1 cellular context compared by ENCODE assay signal in the genomic region with DNA sequence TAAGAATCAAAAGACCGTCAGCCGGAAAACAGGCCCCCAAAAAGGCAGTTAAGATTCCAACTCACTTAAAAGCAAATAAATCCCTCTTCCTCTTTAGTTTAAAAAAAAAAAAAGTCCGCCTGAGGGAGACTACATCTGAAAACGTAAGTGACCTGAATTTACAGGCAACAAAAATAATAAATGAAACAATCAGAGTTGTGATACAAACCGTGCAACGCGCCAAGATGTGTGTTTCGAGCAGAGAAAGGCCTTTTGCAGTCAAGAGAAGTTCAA.
A peak's percentile ranks its signal among the peaks of the same experiment; 100 is the strongest.
TF ChIP-seq lines count a peak whose summit lies in the region.

No MANE protein-coding gene starts in this region.

TF ChIP-seq in HepG2, 621 proteins besides CTCF, POLR2A, EP300 and RAD21 (continued from another document and continues in another):
- TF ChIP-seq, protein P1, sequence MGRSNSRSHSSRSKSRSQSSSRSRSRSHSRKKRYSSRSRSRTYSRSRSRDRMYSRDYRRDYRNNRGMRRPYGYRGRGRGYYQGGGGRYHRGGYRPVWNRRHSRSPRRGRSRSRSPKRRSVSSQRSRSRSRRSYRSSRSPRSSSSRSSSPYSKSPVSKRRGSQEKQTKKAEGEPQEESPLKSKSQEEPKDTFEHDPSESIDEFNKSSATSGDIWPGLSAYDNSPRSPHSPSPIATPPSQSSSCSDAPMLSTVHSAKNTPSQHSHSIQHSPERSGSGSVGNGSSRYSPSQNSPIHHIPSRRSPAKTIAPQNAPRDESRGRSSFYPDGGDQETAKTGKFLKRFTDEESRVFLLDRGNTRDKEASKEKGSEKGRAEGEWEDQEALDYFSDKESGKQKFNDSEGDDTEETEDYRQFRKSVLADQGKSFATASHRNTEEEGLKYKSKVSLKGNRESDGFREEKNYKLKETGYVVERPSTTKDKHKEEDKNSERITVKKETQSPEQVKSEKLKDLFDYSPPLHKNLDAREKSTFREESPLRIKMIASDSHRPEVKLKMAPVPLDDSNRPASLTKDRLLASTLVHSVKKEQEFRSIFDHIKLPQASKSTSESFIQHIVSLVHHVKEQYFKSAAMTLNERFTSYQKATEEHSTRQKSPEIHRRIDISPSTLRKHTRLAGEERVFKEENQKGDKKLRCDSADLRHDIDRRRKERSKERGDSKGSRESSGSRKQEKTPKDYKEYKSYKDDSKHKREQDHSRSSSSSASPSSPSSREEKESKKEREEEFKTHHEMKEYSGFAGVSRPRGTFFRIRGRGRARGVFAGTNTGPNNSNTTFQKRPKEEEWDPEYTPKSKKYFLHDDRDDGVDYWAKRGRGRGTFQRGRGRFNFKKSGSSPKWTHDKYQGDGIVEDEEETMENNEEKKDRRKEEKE (IDR thresholded peaks at IDR 0.05): no peak
- TF ChIP-seq CREM (IDR thresholded peaks at IDR 0.05): no peak
- no peak for TF ChIP-seq CREM (CRISPR knock-in tag; IDR thresholded peaks at IDR 0.05)
- TF ChIP-seq, protein P2, sequence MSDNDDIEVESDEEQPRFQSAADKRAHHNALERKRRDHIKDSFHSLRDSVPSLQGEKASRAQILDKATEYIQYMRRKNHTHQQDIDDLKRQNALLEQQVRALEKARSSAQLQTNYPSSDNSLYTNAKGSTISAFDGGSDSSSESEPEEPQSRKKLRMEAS (IDR thresholded peaks at IDR 0.05): no peak
- TF ChIP-seq HDAC2 (CRISPR knock-in tag; IDR thresholded peaks at IDR 0.05): no peak
- TF ChIP-seq ZNF547 (CRISPR knock-in tag; IDR thresholded peaks at IDR 0.05): no peak; the same call in 1 of the 2 replicates
- TF ChIP-seq, protein P3, sequence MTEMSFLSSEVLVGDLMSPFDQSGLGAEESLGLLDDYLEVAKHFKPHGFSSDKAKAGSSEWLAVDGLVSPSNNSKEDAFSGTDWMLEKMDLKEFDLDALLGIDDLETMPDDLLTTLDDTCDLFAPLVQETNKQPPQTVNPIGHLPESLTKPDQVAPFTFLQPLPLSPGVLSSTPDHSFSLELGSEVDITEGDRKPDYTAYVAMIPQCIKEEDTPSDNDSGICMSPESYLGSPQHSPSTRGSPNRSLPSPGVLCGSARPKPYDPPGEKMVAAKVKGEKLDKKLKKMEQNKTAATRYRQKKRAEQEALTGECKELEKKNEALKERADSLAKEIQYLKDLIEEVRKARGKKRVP (CRISPR knock-in tag; IDR thresholded peaks at IDR 0.05): no peak
- no peak for TF ChIP-seq NR2F6 (IDR thresholded peaks at IDR 0.05)
- no peak for TF ChIP-seq NR2F6 (CRISPR knock-in tag; IDR thresholded peaks at IDR 0.05)
- TF ChIP-seq ZNF619 (CRISPR knock-in tag; IDR thresholded peaks at IDR 0.05): no peak
- TF ChIP-seq, protein P4, sequence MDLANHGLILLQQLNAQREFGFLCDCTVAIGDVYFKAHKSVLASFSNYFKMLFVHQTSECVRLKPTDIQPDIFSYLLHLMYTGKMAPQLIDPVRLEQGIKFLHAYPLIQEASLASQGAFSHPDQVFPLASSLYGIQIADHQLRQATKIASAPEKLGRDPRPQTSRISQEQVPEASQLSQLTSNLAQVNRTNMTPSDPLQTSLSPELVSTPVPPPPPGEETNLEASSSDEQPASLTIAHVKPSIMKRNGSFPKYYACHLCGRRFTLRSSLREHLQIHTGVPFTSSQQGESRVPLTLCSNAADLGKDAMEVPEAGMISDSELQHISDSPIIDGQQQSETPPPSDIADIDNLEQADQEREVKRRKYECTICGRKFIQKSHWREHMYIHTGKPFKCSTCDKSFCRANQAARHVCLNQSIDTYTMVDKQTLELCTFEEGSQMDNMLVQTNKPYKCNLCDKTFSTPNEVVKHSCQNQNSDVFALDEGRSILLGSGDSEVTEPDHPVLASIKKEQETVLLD (CRISPR knock-in tag; IDR thresholded peaks at IDR 0.05; ENCODE audit: low read depth): no peak
- no peak for TF ChIP-seq ZBTB3 (CRISPR knock-in tag; IDR thresholded peaks at IDR 0.05; ENCODE audit: borderline replicate concordance, low read depth)
- TF ChIP-seq AKAP8 (CRISPR knock-in tag; IDR thresholded peaks at IDR 0.05): no peak
- TF ChIP-seq GATA4 (IDR thresholded peaks at IDR 0.05; ENCODE audit: borderline replicate concordance, low read depth): no peak
- TF ChIP-seq SMAD1 (CRISPR knock-in tag; IDR thresholded peaks at IDR 0.05; ENCODE audit: borderline replicate concordance, low read depth): no peak
- no peak for TF ChIP-seq ZNF607 (CRISPR knock-in tag; IDR thresholded peaks at IDR 0.05; ENCODE audit: borderline replicate concordance)
- TF ChIP-seq, protein P5, sequence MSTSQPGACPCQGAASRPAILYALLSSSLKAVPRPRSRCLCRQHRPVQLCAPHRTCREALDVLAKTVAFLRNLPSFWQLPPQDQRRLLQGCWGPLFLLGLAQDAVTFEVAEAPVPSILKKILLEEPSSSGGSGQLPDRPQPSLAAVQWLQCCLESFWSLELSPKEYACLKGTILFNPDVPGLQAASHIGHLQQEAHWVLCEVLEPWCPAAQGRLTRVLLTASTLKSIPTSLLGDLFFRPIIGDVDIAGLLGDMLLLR (CRISPR knock-in tag; IDR thresholded peaks at IDR 0.05): no peak
- no peak for TF ChIP-seq GLI4 (CRISPR knock-in tag; IDR thresholded peaks at IDR 0.05; ENCODE audit: borderline replicate concordance)
- TF ChIP-seq, protein P6, sequence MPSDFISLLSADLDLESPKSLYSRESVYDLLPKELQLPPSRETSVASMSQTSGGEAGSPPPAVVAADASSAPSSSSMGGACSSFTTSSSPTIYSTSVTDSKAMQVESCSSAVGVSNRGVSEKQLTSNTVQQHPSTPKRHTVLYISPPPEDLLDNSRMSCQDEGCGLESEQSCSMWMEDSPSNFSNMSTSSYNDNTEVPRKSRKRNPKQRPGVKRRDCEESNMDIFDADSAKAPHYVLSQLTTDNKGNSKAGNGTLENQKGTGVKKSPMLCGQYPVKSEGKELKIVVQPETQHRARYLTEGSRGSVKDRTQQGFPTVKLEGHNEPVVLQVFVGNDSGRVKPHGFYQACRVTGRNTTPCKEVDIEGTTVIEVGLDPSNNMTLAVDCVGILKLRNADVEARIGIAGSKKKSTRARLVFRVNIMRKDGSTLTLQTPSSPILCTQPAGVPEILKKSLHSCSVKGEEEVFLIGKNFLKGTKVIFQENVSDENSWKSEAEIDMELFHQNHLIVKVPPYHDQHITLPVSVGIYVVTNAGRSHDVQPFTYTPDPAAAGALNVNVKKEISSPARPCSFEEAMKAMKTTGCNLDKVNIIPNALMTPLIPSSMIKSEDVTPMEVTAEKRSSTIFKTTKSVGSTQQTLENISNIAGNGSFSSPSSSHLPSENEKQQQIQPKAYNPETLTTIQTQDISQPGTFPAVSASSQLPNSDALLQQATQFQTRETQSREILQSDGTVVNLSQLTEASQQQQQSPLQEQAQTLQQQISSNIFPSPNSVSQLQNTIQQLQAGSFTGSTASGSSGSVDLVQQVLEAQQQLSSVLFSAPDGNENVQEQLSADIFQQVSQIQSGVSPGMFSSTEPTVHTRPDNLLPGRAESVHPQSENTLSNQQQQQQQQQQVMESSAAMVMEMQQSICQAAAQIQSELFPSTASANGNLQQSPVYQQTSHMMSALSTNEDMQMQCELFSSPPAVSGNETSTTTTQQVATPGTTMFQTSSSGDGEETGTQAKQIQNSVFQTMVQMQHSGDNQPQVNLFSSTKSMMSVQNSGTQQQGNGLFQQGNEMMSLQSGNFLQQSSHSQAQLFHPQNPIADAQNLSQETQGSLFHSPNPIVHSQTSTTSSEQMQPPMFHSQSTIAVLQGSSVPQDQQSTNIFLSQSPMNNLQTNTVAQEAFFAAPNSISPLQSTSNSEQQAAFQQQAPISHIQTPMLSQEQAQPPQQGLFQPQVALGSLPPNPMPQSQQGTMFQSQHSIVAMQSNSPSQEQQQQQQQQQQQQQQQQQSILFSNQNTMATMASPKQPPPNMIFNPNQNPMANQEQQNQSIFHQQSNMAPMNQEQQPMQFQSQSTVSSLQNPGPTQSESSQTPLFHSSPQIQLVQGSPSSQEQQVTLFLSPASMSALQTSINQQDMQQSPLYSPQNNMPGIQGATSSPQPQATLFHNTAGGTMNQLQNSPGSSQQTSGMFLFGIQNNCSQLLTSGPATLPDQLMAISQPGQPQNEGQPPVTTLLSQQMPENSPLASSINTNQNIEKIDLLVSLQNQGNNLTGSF (CRISPR knock-in tag; IDR thresholded peaks at IDR 0.05): no peak
- TF ChIP-seq, protein P7, sequence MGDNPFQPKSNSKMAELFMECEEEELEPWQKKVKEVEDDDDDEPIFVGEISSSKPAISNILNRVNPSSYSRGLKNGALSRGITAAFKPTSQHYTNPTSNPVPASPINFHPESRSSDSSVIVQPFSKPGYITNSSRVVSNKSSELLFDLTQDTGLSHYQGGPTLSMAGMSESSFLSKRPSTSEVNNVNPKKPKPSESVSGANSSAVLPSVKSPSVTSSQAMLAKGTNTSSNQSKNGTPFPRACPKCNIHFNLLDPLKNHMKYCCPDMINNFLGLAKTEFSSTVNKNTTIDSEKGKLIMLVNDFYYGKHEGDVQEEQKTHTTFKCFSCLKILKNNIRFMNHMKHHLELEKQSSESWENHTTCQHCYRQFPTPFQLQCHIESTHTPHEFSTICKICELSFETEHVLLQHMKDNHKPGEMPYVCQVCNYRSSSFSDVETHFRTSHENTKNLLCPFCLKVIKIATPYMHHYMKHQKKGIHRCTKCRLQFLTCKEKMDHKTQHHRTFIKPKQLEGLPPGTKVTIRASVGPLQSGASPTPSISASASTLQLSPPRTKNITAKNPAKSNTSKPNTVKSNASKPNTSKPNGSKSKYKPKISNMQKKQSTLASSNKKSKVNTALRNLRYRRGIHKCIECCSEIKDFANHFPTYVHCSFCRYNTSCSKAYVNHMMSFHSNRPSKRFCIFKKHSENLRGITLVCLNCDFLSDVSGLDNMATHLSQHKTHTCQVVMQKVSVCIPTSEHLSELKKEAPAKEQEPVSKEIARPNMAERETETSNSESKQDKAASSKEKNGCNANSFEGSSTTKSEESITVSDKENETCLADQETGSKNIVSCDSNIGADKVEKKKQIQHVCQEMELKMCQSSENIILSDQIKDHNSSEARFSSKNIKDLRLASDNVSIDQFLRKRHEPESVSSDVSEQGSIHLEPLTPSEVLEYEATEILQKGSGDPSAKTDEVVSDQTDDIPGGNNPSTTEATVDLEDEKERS (CRISPR knock-in tag; IDR thresholded peaks at IDR 0.05): 0 out of 2 replicates have a peak, but pooled peaks have one; percentile 18
- no peak for TF ChIP-seq MIXL1 (CRISPR knock-in tag; IDR thresholded peaks at IDR 0.05)
- TF ChIP-seq ZNF383 (CRISPR knock-in tag; IDR thresholded peaks at IDR 0.05; ENCODE audit: borderline replicate concordance): no peak
- TF ChIP-seq, protein P8, sequence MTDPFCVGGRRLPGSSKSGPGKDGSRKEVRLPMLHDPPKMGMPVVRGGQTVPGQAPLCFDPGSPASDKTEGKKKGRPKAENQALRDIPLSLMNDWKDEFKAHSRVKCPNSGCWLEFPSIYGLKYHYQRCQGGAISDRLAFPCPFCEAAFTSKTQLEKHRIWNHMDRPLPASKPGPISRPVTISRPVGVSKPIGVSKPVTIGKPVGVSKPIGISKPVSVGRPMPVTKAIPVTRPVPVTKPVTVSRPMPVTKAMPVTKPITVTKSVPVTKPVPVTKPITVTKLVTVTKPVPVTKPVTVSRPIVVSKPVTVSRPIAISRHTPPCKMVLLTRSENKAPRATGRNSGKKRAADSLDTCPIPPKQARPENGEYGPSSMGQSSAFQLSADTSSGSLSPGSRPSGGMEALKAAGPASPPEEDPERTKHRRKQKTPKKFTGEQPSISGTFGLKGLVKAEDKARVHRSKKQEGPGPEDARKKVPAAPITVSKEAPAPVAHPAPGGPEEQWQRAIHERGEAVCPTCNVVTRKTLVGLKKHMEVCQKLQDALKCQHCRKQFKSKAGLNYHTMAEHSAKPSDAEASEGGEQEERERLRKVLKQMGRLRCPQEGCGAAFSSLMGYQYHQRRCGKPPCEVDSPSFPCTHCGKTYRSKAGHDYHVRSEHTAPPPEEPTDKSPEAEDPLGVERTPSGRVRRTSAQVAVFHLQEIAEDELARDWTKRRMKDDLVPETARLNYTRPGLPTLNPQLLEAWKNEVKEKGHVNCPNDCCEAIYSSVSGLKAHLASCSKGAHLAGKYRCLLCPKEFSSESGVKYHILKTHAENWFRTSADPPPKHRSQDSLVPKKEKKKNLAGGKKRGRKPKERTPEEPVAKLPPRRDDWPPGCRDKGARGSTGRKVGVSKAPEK (CRISPR knock-in tag; IDR thresholded peaks at IDR 0.05; ENCODE audit: borderline replicate concordance): no peak
- no peak for TF ChIP-seq FOSL1 (CRISPR knock-in tag; IDR thresholded peaks at IDR 0.05; ENCODE audit: borderline replicate concordance)
- no peak for TF ChIP-seq JARID2 (CRISPR knock-in tag; IDR thresholded peaks at IDR 0.05; ENCODE audit: insufficient replicate concordance)
- TF ChIP-seq ZNF7 (CRISPR knock-in tag; IDR thresholded peaks at IDR 0.05): no peak
- TF ChIP-seq CHD4 (IDR thresholded peaks at IDR 0.05; ENCODE audit: borderline replicate concordance, low read length): no peak
- TF ChIP-seq ZNF292 (CRISPR knock-in tag; IDR thresholded peaks at IDR 0.05; ENCODE audit: borderline replicate concordance, low read depth): no peak; the same call in 1 of the 2 replicates
- TF ChIP-seq TEAD2 (CRISPR knock-in tag; IDR thresholded peaks at IDR 0.05): no peak
- TF ChIP-seq, protein P9, sequence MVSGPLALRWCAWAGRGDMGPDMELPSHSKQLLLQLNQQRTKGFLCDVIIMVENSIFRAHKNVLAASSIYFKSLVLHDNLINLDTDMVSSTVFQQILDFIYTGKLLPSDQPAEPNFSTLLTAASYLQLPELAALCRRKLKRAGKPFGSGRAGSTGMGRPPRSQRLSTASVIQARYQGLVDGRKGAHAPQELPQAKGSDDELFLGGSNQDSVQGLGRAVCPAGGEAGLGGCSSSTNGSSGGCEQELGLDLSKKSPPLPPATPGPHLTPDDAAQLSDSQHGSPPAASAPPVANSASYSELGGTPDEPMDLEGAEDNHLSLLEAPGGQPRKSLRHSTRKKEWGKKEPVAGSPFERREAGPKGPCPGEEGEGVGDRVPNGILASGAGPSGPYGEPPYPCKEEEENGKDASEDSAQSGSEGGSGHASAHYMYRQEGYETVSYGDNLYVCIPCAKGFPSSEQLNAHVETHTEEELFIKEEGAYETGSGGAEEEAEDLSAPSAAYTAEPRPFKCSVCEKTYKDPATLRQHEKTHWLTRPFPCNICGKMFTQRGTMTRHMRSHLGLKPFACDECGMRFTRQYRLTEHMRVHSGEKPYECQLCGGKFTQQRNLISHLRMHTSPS (CRISPR knock-in tag; IDR thresholded peaks at IDR 0.05; ENCODE audit: low read depth): no peak
- TF ChIP-seq HNRNPLL (IDR thresholded peaks at IDR 0.05; ENCODE audit: low read depth, low read length, poor library complexity, severe bottlenecking): no peak
